In genomic region chr9:72951043-72951442, GRCh38 we compare ENCODE assay signal across 1 cellular context.
TF ChIP-seq lines count a peak whose summit lies in the region.

No MANE protein-coding gene starts in this region.

TF ChIP-seq in HepG2, 621 proteins besides CTCF, POLR2A, EP300 and RAD21 (continued from another document):
- TF ChIP-seq AFF4 (CRISPR knock-in tag; IDR thresholded peaks at IDR 0.05) = 0 out of 2 replicates have a peak, but pooled peaks have one; percentile 56
- no peak for TF ChIP-seq KAT2B (IDR thresholded peaks at IDR 0.05; ENCODE audit: borderline replicate concordance, low read depth, low read length)
- no peak for TF ChIP-seq ZNF639 (CRISPR knock-in tag; conservative IDR thresholded peaks at IDR 0.05)
